1 cellular context compared by ENCODE assay signal in the genomic region with DNA sequence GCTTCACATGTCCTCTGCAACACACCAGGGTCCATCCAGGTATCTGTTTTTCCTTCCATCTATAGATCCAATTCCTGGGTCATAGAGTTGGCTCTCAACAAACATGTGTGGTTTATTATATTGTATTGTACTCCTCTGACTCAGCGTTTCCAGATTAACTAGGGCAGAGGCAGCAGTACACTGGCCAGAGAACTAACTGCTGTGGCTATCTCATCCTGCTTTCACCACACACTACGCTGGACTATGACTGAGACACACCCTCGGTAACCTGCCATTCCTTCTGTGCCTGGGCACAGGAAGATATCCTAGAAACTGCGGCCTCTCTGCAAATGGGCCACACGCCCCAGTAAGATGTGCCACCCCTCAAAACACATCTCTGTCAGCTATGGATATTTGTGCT.
TF ChIP-seq lines count a peak whose summit lies in the region.

No MANE protein-coding gene starts in this region.

TF ChIP-seq in WTC11, 78 proteins besides CTCF, POLR2A, EP300 and RAD21 (continued from another document):
- TF ChIP-seq, protein P1, sequence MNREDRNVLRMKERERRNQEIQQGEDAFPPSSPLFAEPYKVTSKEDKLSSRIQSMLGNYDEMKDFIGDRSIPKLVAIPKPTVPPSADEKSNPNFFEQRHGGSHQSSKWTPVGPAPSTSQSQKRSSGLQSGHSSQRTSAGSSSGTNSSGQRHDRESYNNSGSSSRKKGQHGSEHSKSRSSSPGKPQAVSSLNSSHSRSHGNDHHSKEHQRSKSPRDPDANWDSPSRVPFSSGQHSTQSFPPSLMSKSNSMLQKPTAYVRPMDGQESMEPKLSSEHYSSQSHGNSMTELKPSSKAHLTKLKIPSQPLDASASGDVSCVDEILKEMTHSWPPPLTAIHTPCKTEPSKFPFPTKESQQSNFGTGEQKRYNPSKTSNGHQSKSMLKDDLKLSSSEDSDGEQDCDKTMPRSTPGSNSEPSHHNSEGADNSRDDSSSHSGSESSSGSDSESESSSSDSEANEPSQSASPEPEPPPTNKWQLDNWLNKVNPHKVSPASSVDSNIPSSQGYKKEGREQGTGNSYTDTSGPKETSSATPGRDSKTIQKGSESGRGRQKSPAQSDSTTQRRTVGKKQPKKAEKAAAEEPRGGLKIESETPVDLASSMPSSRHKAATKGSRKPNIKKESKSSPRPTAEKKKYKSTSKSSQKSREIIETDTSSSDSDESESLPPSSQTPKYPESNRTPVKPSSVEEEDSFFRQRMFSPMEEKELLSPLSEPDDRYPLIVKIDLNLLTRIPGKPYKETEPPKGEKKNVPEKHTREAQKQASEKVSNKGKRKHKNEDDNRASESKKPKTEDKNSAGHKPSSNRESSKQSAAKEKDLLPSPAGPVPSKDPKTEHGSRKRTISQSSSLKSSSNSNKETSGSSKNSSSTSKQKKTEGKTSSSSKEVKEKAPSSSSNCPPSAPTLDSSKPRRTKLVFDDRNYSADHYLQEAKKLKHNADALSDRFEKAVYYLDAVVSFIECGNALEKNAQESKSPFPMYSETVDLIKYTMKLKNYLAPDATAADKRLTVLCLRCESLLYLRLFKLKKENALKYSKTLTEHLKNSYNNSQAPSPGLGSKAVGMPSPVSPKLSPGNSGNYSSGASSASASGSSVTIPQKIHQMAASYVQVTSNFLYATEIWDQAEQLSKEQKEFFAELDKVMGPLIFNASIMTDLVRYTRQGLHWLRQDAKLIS (CRISPR knock-in tag; IDR thresholded peaks at IDR 0.05; ENCODE audit: borderline replicate concordance): no peak
- TF ChIP-seq, protein P2, sequence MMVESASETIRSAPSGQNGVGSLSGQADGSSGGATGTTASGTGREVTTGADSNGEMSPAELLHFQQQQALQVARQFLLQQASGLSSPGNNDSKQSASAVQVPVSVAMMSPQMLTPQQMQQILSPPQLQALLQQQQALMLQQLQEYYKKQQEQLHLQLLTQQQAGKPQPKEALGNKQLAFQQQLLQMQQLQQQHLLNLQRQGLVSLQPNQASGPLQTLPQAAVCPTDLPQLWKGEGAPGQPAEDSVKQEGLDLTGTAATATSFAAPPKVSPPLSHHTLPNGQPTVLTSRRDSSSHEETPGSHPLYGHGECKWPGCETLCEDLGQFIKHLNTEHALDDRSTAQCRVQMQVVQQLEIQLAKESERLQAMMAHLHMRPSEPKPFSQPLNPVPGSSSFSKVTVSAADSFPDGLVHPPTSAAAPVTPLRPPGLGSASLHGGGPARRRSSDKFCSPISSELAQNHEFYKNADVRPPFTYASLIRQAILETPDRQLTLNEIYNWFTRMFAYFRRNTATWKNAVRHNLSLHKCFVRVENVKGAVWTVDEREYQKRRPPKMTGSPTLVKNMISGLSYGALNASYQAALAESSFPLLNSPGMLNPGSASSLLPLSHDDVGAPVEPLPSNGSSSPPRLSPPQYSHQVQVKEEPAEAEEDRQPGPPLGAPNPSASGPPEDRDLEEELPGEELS (CRISPR knock-in tag; IDR thresholded peaks at IDR 0.05): no peak
- TF ChIP-seq, protein P3, sequence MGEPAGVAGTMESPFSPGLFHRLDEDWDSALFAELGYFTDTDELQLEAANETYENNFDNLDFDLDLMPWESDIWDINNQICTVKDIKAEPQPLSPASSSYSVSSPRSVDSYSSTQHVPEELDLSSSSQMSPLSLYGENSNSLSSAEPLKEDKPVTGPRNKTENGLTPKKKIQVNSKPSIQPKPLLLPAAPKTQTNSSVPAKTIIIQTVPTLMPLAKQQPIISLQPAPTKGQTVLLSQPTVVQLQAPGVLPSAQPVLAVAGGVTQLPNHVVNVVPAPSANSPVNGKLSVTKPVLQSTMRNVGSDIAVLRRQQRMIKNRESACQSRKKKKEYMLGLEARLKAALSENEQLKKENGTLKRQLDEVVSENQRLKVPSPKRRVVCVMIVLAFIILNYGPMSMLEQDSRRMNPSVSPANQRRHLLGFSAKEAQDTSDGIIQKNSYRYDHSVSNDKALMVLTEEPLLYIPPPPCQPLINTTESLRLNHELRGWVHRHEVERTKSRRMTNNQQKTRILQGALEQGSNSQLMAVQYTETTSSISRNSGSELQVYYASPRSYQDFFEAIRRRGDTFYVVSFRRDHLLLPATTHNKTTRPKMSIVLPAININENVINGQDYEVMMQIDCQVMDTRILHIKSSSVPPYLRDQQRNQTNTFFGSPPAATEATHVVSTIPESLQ (CRISPR knock-in tag; IDR thresholded peaks at IDR 0.05): no peak
- TF ChIP-seq NR2C2 (CRISPR knock-in tag; IDR thresholded peaks at IDR 0.05) (no peak), ELF4 (CRISPR knock-in tag; IDR thresholded peaks at IDR 0.05; ENCODE audit: low read depth) (no peak)
